In the genomic region with DNA sequence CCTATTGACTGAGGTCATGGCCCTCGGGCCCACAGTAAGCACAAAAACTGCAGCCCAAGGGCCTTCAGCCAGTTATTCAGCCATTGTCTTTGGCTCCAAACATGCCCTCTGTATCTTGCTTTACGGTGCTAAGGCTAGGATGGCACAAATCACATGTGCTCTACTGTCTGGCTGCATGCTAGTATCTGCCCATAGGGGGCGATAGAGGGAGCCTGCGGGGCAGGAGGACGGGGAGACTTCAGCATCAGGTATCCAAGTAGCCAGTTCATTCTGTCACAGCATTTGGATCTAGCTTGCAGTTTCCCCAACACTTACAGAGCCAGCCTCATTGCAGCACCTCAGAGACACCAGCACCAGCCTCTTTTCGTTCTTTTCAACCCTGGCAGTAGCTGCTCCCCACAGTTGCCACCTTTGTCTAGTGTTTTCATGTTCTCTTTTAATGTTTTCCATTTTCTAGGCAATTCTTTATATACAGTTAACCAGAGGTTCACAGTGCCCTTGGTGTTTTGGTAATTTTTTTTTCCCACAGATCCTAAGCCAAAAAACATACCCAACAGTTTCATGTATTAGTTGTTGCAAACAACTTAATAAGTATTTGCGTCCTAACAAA, we compare ENCODE assay signal across 9 cellular contexts.
A peak's percentile ranks its signal among the peaks of the same experiment; 100 is the strongest.
DNase-seq lines count a peak whose midpoint lies in the region; ATAC-seq and TF ChIP-seq lines count a peak whose summit lies in the region.
"Had no signal": no experiment of that assay in that cellular context is flagged by ENCODE, and none has a peak within 500 bp of the region (broad histone marks: within the 10 kb centered on the region; RNA-seq: fewer than 3 reads in every experiment).

No MANE protein-coding gene starts in this region.

- TF ChIP-seq EP300 in SK-N-SH (IDR thresholded peaks at IDR 0.05; ENCODE audit: borderline replicate concordance in 1 of 2, low read depth in 1 of 2, low read length in 1 of 2), result no peak

- no peaks in the 10 kb centered on the region for H3F3A ChIP-seq in SK-N-SH (replicated peaks; ENCODE audit: insufficient read depth)

- H3K36me3 Mint-ChIP-seq in immature natural killer cell, result no peaks in the 10 kb centered on the region

- H3K9ac ChIP-seq in SK-N-SH, result no peak overlapping the region
- no peak overlapping the region for H3K9ac ChIP-seq in KMS-11
- no peak overlapping the region for H3K9ac ChIP-seq in colonic mucosa (ENCODE audit: low read depth in 2 of 2, low read length in 2 of 2)
- no peak overlapping the region for H3K9ac ChIP-seq in parathyroid adenoma

- H3K4me2 ChIP-seq in SK-N-SH, result no peak overlapping the region
- no peak overlapping the region for H3K4me2 ChIP-seq in KMS-11
- no peak overlapping the region for H3K4me2 ChIP-seq in parathyroid adenoma (ENCODE audit: low read length)

- H2AFZ ChIP-seq in SK-N-SH (ENCODE audit: low read depth) (no peak overlapping the region), KMS-11 (ENCODE audit: low read depth) (no peak overlapping the region), parathyroid adenoma (peak overlapping the region; percentile 23)

- TF ChIP-seq RAD21 in SK-N-SH (IDR thresholded peaks at IDR 0.05; ENCODE audit: low read length), result peak; percentile 30; the same call in 1 of the 2 replicates

- TF ChIP-seq POLR2A in gastrocnemius medialis (IDR thresholded peaks at IDR 0.05), result no peak

- H3K4me1 Mint-ChIP-seq in immature natural killer cell, result no peaks in the 10 kb centered on the region

- POLR2A ChIA-PET in SK-N-SH (lab: Yijun Ruan, JAX), result no interaction called here

- no peak overlapping the region for H3K4me3 Mint-ChIP-seq in immature natural killer cell

- CTCF ChIA-PET in SK-N-SH (lab: Yijun Ruan, JAX), result interaction anchor here (0.7 to 1.5 kb wide), 5 partner anchors 11 to 731 kb away, joined by 3 to 5 read pairs (median 4); no protein-coding TSS in a partner anchor

- H3K27ac ChIP-seq in SK-N-SH (ENCODE audit: low read depth in 2 of 2, low read length in 1 of 2), result no peak overlapping the region
- H3K27ac ChIP-seq in KMS-11, result no peak overlapping the region
- no peak overlapping the region for H3K27ac ChIP-seq in colonic mucosa
- peak overlapping the region; percentile 85 for H3K27ac ChIP-seq in parathyroid adenoma
- no peak overlapping the region for H3K27ac ChIP-seq in gastrocnemius medialis

- H3K9me3 ChIP-seq in SK-N-SH (no peaks in the 10 kb centered on the region), colonic mucosa (no peaks in the 10 kb centered on the region), parathyroid adenoma (ENCODE audit: control insufficient read depth, low read length) (no peaks in the 10 kb centered on the region), gastrocnemius medialis (no peaks in the 10 kb centered on the region)
- H3K9me3 ChIP-seq: tibial nerve had no signal

- no peaks in the 10 kb centered on the region for H3K36me3 ChIP-seq in SK-N-SH (replicated peaks in 1 of 2; ENCODE audit: control insufficient read depth in 1 of 2, insufficient read depth in 2 of 2, low read length in 1 of 2)
- H3K36me3 ChIP-seq in KMS-11 (ENCODE audit: insufficient read depth), result no peaks in the 10 kb centered on the region
- no peaks in the 10 kb centered on the region for H3K36me3 ChIP-seq in colonic mucosa
- H3K36me3 ChIP-seq in parathyroid adenoma (ENCODE audit: control insufficient read depth, insufficient read depth, low read length), result no peaks in the 10 kb centered on the region
- no peaks in the 10 kb centered on the region for H3K36me3 ChIP-seq in gastrocnemius medialis
- H3K36me3 ChIP-seq: tibial nerve had no signal

- intact Hi-C loops in colonic mucosa (cut with DNase I) (no loop called here), gastrocnemius medialis (cut with DNase I; ENCODE audit: low total_unique reads) (no loop called here)

- no peaks in the 10 kb centered on the region for H3K9me2 ChIP-seq in SK-N-SH

- H3K27me3 ChIP-seq in SK-N-SH (ENCODE audit: insufficient read depth) (no peaks in the 10 kb centered on the region), KMS-11 (ENCODE audit: insufficient read depth, low read depth) (no peaks in the 10 kb centered on the region), colonic mucosa (no peaks in the 10 kb centered on the region), parathyroid adenoma (ENCODE audit: control insufficient read depth, insufficient read depth, low read length) (no peaks in the 10 kb centered on the region), gastrocnemius medialis (no peaks in the 10 kb centered on the region)
- H3K27me3 ChIP-seq: tibial nerve had no signal

- no peak for ATAC-seq in SK-N-SH treated with all-trans-retinoic acid at 6 μM for 48 hours
- no peak for ATAC-seq in gastrocnemius medialis
- ATAC-seq in GM19452 (IDR thresholded peaks at IDR 0.05; ENCODE audit: unreplicated experiment), result no peak

- H3K4me1 ChIP-seq in SK-N-SH (ENCODE audit: control insufficient read depth in 1 of 2, insufficient read depth in 2 of 2, low read depth in 1 of 2, low read length in 1 of 2), result no peaks in the 10 kb centered on the region
- H3K4me1 ChIP-seq in KMS-11 (ENCODE audit: low read depth, poor library complexity, severe bottlenecking), result no peaks in the 10 kb centered on the region
- no peaks in the 10 kb centered on the region for H3K4me1 ChIP-seq in colonic mucosa
- peaks cover 39% of the 10 kb centered on the region for H3K4me1 ChIP-seq in parathyroid adenoma
- no peaks in the 10 kb centered on the region for H3K4me1 ChIP-seq in gastrocnemius medialis

- H3K79me2 ChIP-seq in SK-N-SH (ENCODE audit: insufficient read depth), result no peaks in the 10 kb centered on the region
- no peaks in the 10 kb centered on the region for H3K79me2 ChIP-seq in KMS-11 (ENCODE audit: insufficient read depth, low read depth)
- H3K79me2 ChIP-seq in parathyroid adenoma, result peaks cover 2% of the 10 kb centered on the region

- TF ChIP-seq CTCF in SK-N-SH (IDR thresholded peaks at IDR 0.05) (peak; percentile 25; the same call in 1 of the 2 replicates), KMS-11 (conservative IDR thresholded peaks at IDR 0.05; ENCODE audit: low read depth, low read length) (peak; percentile 67), colonic mucosa (IDR thresholded peaks at IDR 0.05) (no peak), parathyroid adenoma (IDR thresholded peaks at IDR 0.05) (peak; percentile 74), gastrocnemius medialis (IDR thresholded peaks at IDR 0.05 in 4 of 5, conservative IDR thresholded peaks at IDR 0.05 in 1 of 5) (no peak)

- DNase-seq in SK-N-SH (peak; percentile 20), colonic mucosa (peak; percentile 36), gastrocnemius medialis (no peak), immature natural killer cell (no peak)

- H3K4me3 ChIP-seq in SK-N-SH (ENCODE audit: low read depth in 2 of 2, low read length in 1 of 2) (no peak overlapping the region; a peak in 1 of 4 replicates), KMS-11 (IDR thresholded peaks at IDR 0.05; ENCODE audit: insufficient read depth, low read depth, low read length) (no peak overlapping the region), colonic mucosa (no peak overlapping the region), parathyroid adenoma (ENCODE audit: low read depth, low read length) (no peak overlapping the region), gastrocnemius medialis (no peak overlapping the region)
- H3K4me3 ChIP-seq: tibial nerve had no signal

- 41% methylated on average over 7 of the region's 7 CpGs for WGBS in SK-N-SH (ENCODE audit: low lambda C conversion rate)

- in situ Hi-C loops in gastrocnemius medialis (cut with MboI; ENCODE audit: low sequenced_read_pairs in 4 of 4), result no loop called here

- peaks cover 0 to 8% (median 3%) of the 10 kb centered on the region in 6 donors for H3K9me3 Mint-ChIP-seq in immature natural killer cell

- H4K20me1 ChIP-seq in SK-N-SH (ENCODE audit: insufficient read depth), result no peaks in the 10 kb centered on the region
- H4K20me1 ChIP-seq in KMS-11 (ENCODE audit: insufficient read depth), result no peaks in the 10 kb centered on the region

- H3K27ac Mint-ChIP-seq in immature natural killer cell, result no peak overlapping the region

- H3K27me3 Mint-ChIP-seq in immature natural killer cell (ENCODE audit: low read depth in 3 of 3), result peaks cover 0 to 2% (median 0%) of the 10 kb centered on the region in 3 donors

TF ChIP-seq in SK-N-SH, 30 proteins besides CTCF, POLR2A, EP300 and RAD21 (continues in another document):
- TF ChIP-seq SIN3A (IDR thresholded peaks at IDR 0.05; ENCODE audit: borderline replicate concordance, low read depth, low read length) (no peak), PBX3 (IDR thresholded peaks at IDR 0.05) (no peak)

TF ChIP-seq in SK-N-SH treated with all-trans-retinoic acid at 6 μM for 48 hours, 23 proteins besides CTCF, POLR2A, EP300 and RAD21 (continues in another document):
- TF ChIP-seq, protein P1, sequence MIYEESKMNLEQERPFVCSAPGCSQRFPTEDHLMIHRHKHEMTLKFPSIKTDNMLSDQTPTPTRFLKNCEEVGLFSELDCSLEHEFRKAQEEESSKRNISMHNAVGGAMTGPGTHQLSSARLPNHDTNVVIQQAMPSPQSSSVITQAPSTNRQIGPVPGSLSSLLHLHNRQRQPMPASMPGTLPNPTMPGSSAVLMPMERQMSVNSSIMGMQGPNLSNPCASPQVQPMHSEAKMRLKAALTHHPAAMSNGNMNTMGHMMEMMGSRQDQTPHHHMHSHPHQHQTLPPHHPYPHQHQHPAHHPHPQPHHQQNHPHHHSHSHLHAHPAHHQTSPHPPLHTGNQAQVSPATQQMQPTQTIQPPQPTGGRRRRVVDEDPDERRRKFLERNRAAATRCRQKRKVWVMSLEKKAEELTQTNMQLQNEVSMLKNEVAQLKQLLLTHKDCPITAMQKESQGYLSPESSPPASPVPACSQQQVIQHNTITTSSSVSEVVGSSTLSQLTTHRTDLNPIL (CRISPR knock-in tag; IDR thresholded peaks at IDR 0.05; ENCODE audit: low read depth), result no peak
- TF ChIP-seq PATZ1 (CRISPR knock-in tag; IDR thresholded peaks at IDR 0.05; ENCODE audit: borderline replicate concordance) (no peak), GLIS3 (CRISPR knock-in tag; IDR thresholded peaks at IDR 0.05) (no peak), ARNTL (CRISPR knock-in tag; IDR thresholded peaks at IDR 0.05; ENCODE audit: borderline replicate concordance, low read depth) (no peak)

Comparison
In these comparisons a context has a peak if more than half of its experiments do, and no peak if none do; other contexts are left out.
1. DNase-seq: peak in SK-N-SH (single experiment) and colonic mucosa (single experiment); none in gastrocnemius medialis (0 of 2) and immature natural killer cell (0 of 3).
2. CTCF ChIP-seq: peak in SK-N-SH (single experiment), KMS-11 (single experiment) and parathyroid adenoma (single experiment); none in colonic mucosa (single experiment) and gastrocnemius medialis (0 of 5).